12 cellular contexts compared by ENCODE assay signal in the genomic region with DNA sequence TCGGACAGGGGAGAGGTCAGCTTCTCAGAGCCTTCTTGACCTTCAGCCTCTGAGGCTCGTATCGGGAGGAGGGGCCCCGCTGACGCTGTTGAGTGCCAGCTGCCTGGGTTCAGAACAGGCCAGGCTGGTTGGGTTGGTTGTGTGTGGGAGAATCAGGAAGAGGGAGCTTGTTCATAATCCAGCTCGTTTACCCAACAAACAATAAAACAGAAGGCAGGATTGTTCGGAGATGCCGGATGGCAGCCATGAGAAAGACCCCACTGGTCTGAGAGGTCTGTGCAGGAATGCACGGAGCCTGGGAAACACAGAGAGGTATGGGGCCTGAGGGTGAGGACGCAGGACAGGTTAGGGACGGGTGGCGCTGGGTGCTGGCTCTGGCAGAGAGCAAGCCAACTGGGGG. TPM values are rescaled to one million over a fixed set of nuclear protein-coding genes. Genes with fewer than 3 reads are reported as not detected.
A peak's percentile ranks its signal among the peaks of the same experiment; 100 is the strongest.
DNase-seq lines count a peak whose midpoint lies in the region; ATAC-seq, FAIRE-seq and TF ChIP-seq lines count a peak whose summit lies in the region.
"Had no signal": no experiment of that assay in that cellular context is flagged by ENCODE, and none has a peak within 500 bp of the region (broad histone marks: within the 10 kb centered on the region; RNA-seq: fewer than 3 reads in every experiment).

No MANE protein-coding gene starts in this region.

- DNase-seq in NCI-H345 (lab: John Stamatoyannopoulos, UW): peak; percentile 27
- no peak for DNase-seq in NCI-H345 treated with DMSO at 0.1 percent for 48 hours (lab: John Stamatoyannopoulos, UW; ENCODE audit: unreplicated experiment)
- DNase-seq in coronary artery (ENCODE audit: low spot score): peak; percentile 61
- DNase-seq in mesothelial cell of epicardium (ENCODE audit: low spot score in 2 of 2, unreplicated experiment in 2 of 2): no peak
- no peak for DNase-seq in type B pancreatic cell (ENCODE audit: extremely low spot score, unreplicated experiment)
- no peak for DNase-seq in DMS153 treated with DMSO at 0.1 percent for 48 hours (lab: John Stamatoyannopoulos, UW; ENCODE audit: unreplicated experiment)
- DNase-seq in kidney: no peak
- DNase-seq: naive thymus-derived CD4-positive, alpha-beta T cell had no signal

- H3K27me3 Mint-ChIP-seq in mesothelial cell of epicardium (ENCODE audit: low read depth) (peaks cover 2% of the 10 kb centered on the region), type B pancreatic cell (peaks cover 7% of the 10 kb centered on the region)

- FAIRE-seq in kidney (lab: Jason Lieb, UNC): no peak
- FAIRE-seq: A549 had no signal

- H3K4me3 Mint-ChIP-seq in mesothelial cell of epicardium: peak overlapping the region; percentile 15
- peak overlapping the region; percentile 84 for H3K4me3 Mint-ChIP-seq in type B pancreatic cell
- H3K4me3 Mint-ChIP-seq: activated naive CD8-positive, alpha-beta T cell; naive thymus-derived CD4-positive, alpha-beta T cell had no signal

- H3K36me3 ChIP-seq in kidney (ENCODE audit: control insufficient read depth in 1 of 2, insufficient read depth in 2 of 2, low read length in 2 of 2): no peaks in the 10 kb centered on the region
- H3K36me3 ChIP-seq: SJSA1 had no signal

- peaks cover 10% of the 10 kb centered on the region for H3K4me1 Mint-ChIP-seq in mesothelial cell of epicardium
- peaks cover 34% of the 10 kb centered on the region for H3K4me1 Mint-ChIP-seq in type B pancreatic cell (ENCODE audit: unreplicated experiment)
- H3K4me1 Mint-ChIP-seq: naive thymus-derived CD4-positive, alpha-beta T cell had no signal

- H3K4me1 ChIP-seq in kidney (ENCODE audit: control insufficient read depth in 1 of 2, insufficient read depth in 1 of 2, low read depth in 1 of 2, low read length in 2 of 2): peaks cover 13 to 14% of the 10 kb centered on the region in 2 donors

- no peak overlapping the region for H3K27ac ChIP-seq in coronary artery
- H3K27ac ChIP-seq in kidney (ENCODE audit: low read depth in 2 of 2, low read length in 2 of 2): peak overlapping the region in 1 of 2 donors; percentile 75
- H3K27ac ChIP-seq: SJSA1 had no signal

- H3K9ac ChIP-seq in kidney (ENCODE audit: low read length in 2 of 2): no peak overlapping the region

- H3K27ac Mint-ChIP-seq in mesothelial cell of epicardium (peak overlapping the region; percentile 8), type B pancreatic cell (peak overlapping the region; percentile 98)
- H3K27ac Mint-ChIP-seq: activated naive CD8-positive, alpha-beta T cell; naive thymus-derived CD4-positive, alpha-beta T cell had no signal

- ATAC-seq in GM21390 (IDR thresholded peaks at IDR 0.05; ENCODE audit: unreplicated experiment): no peak
- ATAC-seq: A549; naive thymus-derived CD4-positive, alpha-beta T cell had no signal

- H3K9me3 Mint-ChIP-seq in mesothelial cell of epicardium: peaks cover 6% of the 10 kb centered on the region
- H3K9me3 Mint-ChIP-seq in type B pancreatic cell: peaks cover 5% of the 10 kb centered on the region

- no peak for TF ChIP-seq CTCF in coronary artery (IDR thresholded peaks at IDR 0.05)
- TF ChIP-seq CTCF in mesothelial cell of epicardium (IDR thresholded peaks at IDR 0.05; ENCODE audit: unreplicated experiment): no peak
- no peak for TF ChIP-seq CTCF in type B pancreatic cell (conservative IDR thresholded peaks at IDR 0.05)
- no peak for TF ChIP-seq CTCF in kidney (IDR thresholded peaks at IDR 0.05; ENCODE audit: borderline replicate concordance, extremely low read depth, insufficient read depth)

- H3K9me3 ChIP-seq in kidney (ENCODE audit: control insufficient read depth in 1 of 2, low read length in 2 of 2): no peaks in the 10 kb centered on the region
- H3K9me3 ChIP-seq: SJSA1 had no signal

- H3K4me3 ChIP-seq in coronary artery (no peak overlapping the region), kidney (ENCODE audit: low read length in 2 of 2) (no peak overlapping the region)
- H3K4me3 ChIP-seq: A549, SJSA1 had no signal

- intact Hi-C loops in kidney (cut with DNase I): no loop called here

- H3K36me3 Mint-ChIP-seq in mesothelial cell of epicardium: no peaks in the 10 kb centered on the region
- peaks cover 3% of the 10 kb centered on the region for H3K36me3 Mint-ChIP-seq in type B pancreatic cell
- H3K36me3 Mint-ChIP-seq: activated naive CD8-positive, alpha-beta T cell; naive thymus-derived CD4-positive, alpha-beta T cell had no signal

RNA-seq across cellular contexts. Expression of a gene that starts 31.6 kb away (rescaled TPM):
- total RNA-seq in mesothelial cell of epicardium: 2.1 to 3.8 TPM (median 2.2 TPM) in 3 replicates
- total RNA-seq in type B pancreatic cell (ENCODE audit: low replicate concordance): 25.9 and 49.4 TPM in 2 replicates
- total RNA-seq in kidney: 57.8 TPM
- polyA plus RNA-seq in kidney (ENCODE audit: insufficient read depth, low read depth, low replicate concordance): 4.0 TPM
- polyA plus RNA-seq: naive thymus-derived CD4-positive, alpha-beta T cell had no signal

Comparison
In these comparisons a context has a peak if more than half of its experiments do, and no peak if none do; other contexts are left out.
1. DNase-seq: peak in NCI-H345 (single experiment) and coronary artery (single experiment); none in NCI-H345 treated with DMSO at 0.1 percent for 48 hours (single experiment), mesothelial cell of epicardium (0 of 2), type B pancreatic cell (single experiment), DMS153 treated with DMSO at 0.1 percent for 48 hours (single experiment) and kidney (single experiment).